ENCODE assay signal across 17 cellular contexts in the genomic region with DNA sequence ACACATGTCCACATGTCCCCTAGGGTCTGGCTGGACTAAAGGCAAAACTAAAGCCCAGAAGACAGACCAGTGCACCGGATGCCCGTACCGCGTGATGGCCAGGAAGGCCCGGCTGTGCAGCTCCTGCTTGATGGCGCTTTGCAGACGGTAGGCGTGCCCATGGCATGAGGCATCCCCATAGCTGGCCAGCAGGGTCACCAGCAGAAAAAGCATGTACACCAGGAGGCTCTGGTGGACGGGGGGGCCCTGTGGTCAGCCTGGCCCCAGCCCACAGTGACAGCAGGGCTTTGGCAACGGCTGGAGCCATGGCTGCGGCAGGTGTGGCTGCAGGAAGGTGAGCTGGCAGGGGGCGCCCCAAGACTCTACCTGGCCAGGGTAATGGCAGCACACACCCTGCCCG. TPM values are rescaled to one million over a fixed set of nuclear protein-coding genes. Genes with fewer than 3 reads are reported as not detected.
A peak's percentile ranks its signal among the peaks of the same experiment; 100 is the strongest.
DNase-seq lines count a peak whose midpoint lies in the region; ATAC-seq, FAIRE-seq and TF ChIP-seq lines count a peak whose summit lies in the region.
"Had no signal": no experiment of that assay in that cellular context is flagged by ENCODE, and none has a peak within 500 bp of the region (broad histone marks: within the 10 kb centered on the region; RNA-seq: fewer than 3 reads in every experiment).

No MANE protein-coding gene starts in this region.

- no peak overlapping the region for H3K4me3 ChIP-seq in mucosa of rectum (ENCODE audit: low read length in 2 of 2)
- no peak overlapping the region for H3K4me3 ChIP-seq in stomach

- H3K9me3 ChIP-seq in mucosa of rectum (ENCODE audit: control insufficient read depth in 2 of 2, low read length in 2 of 2), result no peaks in the 10 kb centered on the region
- no peaks in the 10 kb centered on the region for H3K9me3 ChIP-seq in stomach

- peak overlapping the region; percentile 60 to 78 for H3K9ac ChIP-seq in mucosa of rectum (ENCODE audit: low read depth in 1 of 2, low read length in 2 of 2)
- H3K9ac ChIP-seq: KMS-11 had no signal

- TF ChIP-seq EP300 in stomach (IDR thresholded peaks at IDR 0.05), result no peak

- ATAC-seq in HG02938 (IDR thresholded peaks at IDR 0.05; ENCODE audit: unreplicated experiment), result no peak

- H3K27ac ChIP-seq in mucosa of rectum (ENCODE audit: low read depth in 2 of 2, low read length in 2 of 2) (peak overlapping the region; percentile 93 to 97), stomach (peak overlapping the region in 3 of 5 donors; percentile 78 to 84 (median 81))
- H3K27ac ChIP-seq: KMS-11 had no signal

- no peaks in the 10 kb centered on the region for H3K27me3 ChIP-seq in mucosa of rectum (ENCODE audit: control insufficient read depth in 2 of 2, insufficient read depth in 2 of 2, low read length in 2 of 2)
- no peaks in the 10 kb centered on the region for H3K27me3 ChIP-seq in stomach

- DNase-seq in G401 (ENCODE audit: low spot score), result peak; percentile 70
- peak; percentile 56 for DNase-seq in cerebellum (ENCODE audit: low spot score)
- DNase-seq in stomach, result no peak
- no peak for DNase-seq in H54 (ENCODE audit: insufficient read length, low spot score)
- DNase-seq in stimulated activated CD4-positive, alpha-beta T cell treated with anti-CD3 and anti-CD28 coated beads, Interleukin-4, amount 100 ng/mL, for 1 hour, result no peak
- DNase-seq: CD4-positive, alpha-beta T cell; GOT3; NCI-H1048; NCI-H1436 treated with DMSO at 0.1 percent for 48 hours; NCI-H2029 treated with DMSO at 0.1 percent for 48 hours; NCI-H2171 treated with DMSO at 0.1 percent for 48 hours; NCI-H446 treated with DMSO at 0.1 percent for 48 hours; NK-92 treated with Interleukin-12 subunit alpha and Interleukin-12 subunit beta, amount 100 ng/mL, for 24 hours; RPMI8226 had no signal

- no peak for TF ChIP-seq POLR2A in stomach (IDR thresholded peaks at IDR 0.05)
- TF ChIP-seq POLR2A in H54 (IDR thresholded peaks at IDR 0.05; ENCODE audit: low read depth, low read length), result no peak

- in situ Hi-C loops in G401 (cut with HindIII; ENCODE audit: low sequenced_read_pairs), result no loop called here

- intact Hi-C loops in stomach (cut with DNase I; ENCODE audit: low total_unique reads), result no loop called here

- no peak for TF ChIP-seq CTCF in stomach (IDR thresholded peaks at IDR 0.05)

- 89 to 94% (median 91%) methylated on average over 5 to 13 of the region's 13 CpGs for WGBS in stomach, 5 donors

- H3K4me1 ChIP-seq in mucosa of rectum (ENCODE audit: control insufficient read depth in 2 of 2, insufficient read depth in 2 of 2, low read length in 2 of 2) (peaks cover 20 to 31% of the 10 kb centered on the region in 2 donors), stomach (peaks cover 13 to 44% (median 40%) of the 10 kb centered on the region in 4 donors)

- H3K36me3 ChIP-seq in mucosa of rectum (ENCODE audit: control insufficient read depth in 2 of 2, insufficient read depth in 2 of 2, low read length in 2 of 2) (peaks cover 19 to 47% of the 10 kb centered on the region in 2 donors), stomach (peaks cover 73 to 98% (median 96%) of the 10 kb centered on the region in 4 donors)

- FAIRE-seq in H54 (lab: Jason Lieb, UNC), result no peak

RNA-seq across cellular contexts. Expression of a gene that starts 42.8 kb away (rescaled TPM):
- 42.0 and 113 TPM in 2 replicates for total RNA-seq in G401 (2014; rRNA removed; shearing (Covaris generic))
- total RNA-seq in cerebellum, result 120 TPM
- total RNA-seq in stomach, result 100 to 1,000 TPM in 3 of 5 donors, 10 to 100 TPM in 2; 88.5 to 776 (median 459) TPM
- polyA plus RNA-seq in stomach, result 10 to 100 TPM; 10.4 to 58.9 (median 22.7) TPM

RNA-seq across cellular contexts. Expression of a gene that starts 45.1 kb away (rescaled TPM):
- total RNA-seq in G401 (2014; rRNA removed; shearing (Covaris generic)), result 23.3 and 36.4 TPM in 2 replicates
- total RNA-seq in cerebellum (85.0 TPM), stomach (100 to 1,000 TPM in 3 of 5 donors, 10 to 100 TPM in 2; 68.5 to 369 (median 118) TPM)
- polyA plus RNA-seq in stomach, result 10 to 100 TPM; 40.8 to 46.0 (median 41.1) TPM

RNA-seq across cellular contexts. Expression of a gene that starts 45.2 kb away (rescaled TPM):
- total RNA-seq in G401 (2014; rRNA removed; shearing (Covaris generic)), result 25.2 and 36.6 TPM in 2 replicates
- total RNA-seq in cerebellum (14.9 TPM), stomach (100 to 1,000 TPM in 2 of 5 donors, 1 to 10 TPM in 3; 2.3 to 663 (median 9.5) TPM)
- polyA plus RNA-seq in stomach, result 10 to 100 TPM; 29.2 to 40.6 (median 36.6) TPM

RNA-seq across cellular contexts. Expression of a gene that starts 55.6 kb away (rescaled TPM):
- total RNA-seq in G401 (2014; rRNA removed; shearing (Covaris generic)), result 46.8 and 55.2 TPM in 2 replicates
- total RNA-seq in cerebellum (11.4 TPM), stomach (100 to 1,000 TPM in 1 of 5 donors, 10 to 100 TPM in 1, not detected in 3; 27.2 to 114 TPM)
- 10 to 100 TPM; 15.1 to 63.4 (median 20.3) TPM for polyA plus RNA-seq in stomach
- total RNA-seq: CD4-positive, alpha-beta T cell had no signal

Comparison
In these comparisons a context has a peak if more than half of its experiments do, and no peak if none do; other contexts are left out.
1. DNase-seq: peak in G401 (single experiment) and cerebellum (single experiment); none in stomach (single experiment), H54 (single experiment) and stimulated activated CD4-positive, alpha-beta T cell treated with anti-CD3 and anti-CD28 coated beads, Interleukin-4, amount 100 ng/mL, for 1 hour (single experiment).